In genomic region chr7:132077986-132078385, GRCh38 we compare ENCODE assay signal across 23 cellular contexts.
A peak's percentile ranks its signal among the peaks of the same experiment; 100 is the strongest.
DNase-seq lines count a peak whose midpoint lies in the region; FAIRE-seq and TF ChIP-seq lines count a peak whose summit lies in the region.
"Had no signal": no experiment of that assay in that cellular context is flagged by ENCODE, and none has a peak within 500 bp of the region (broad histone marks: within the 10 kb centered on the region; RNA-seq: fewer than 3 reads in every experiment).

No MANE protein-coding gene starts in this region.

- H3K36me3 Mint-ChIP-seq in brain = no peaks in the 10 kb centered on the region
- H3K36me3 Mint-ChIP-seq: activated naive CD4-positive, alpha-beta T cell treated with anti-CD3 and anti-CD28 coated beads, Interleukin-2, amount 50 U/mL, for 72 hours had no signal

- H3K4me1 Mint-ChIP-seq in brain = peaks cover 47% of the 10 kb centered on the region

- peaks cover 0 to 6% (median 3%) of the 10 kb centered on the region in 5 experiments for H3K9me3 Mint-ChIP-seq in brain
- H3K9me3 Mint-ChIP-seq: activated naive CD4-positive, alpha-beta T cell treated with anti-CD3 and anti-CD28 coated beads, Interleukin-2, amount 50 U/mL, for 72 hours; activated T-helper 1 cell treated with anti-CD3 and anti-CD28 coated beads, Interleukin-12 subunit alpha, Interleukin-12 subunit beta, Interleukin-2, Interleukin-4 antibody, amounts not matched to agents 30 ng/mL and 10 ng/mL and 1 ng/mL, durations not matched to agents 14 hours and 24 hours and 36 hours; effector memory CD8-positive, alpha-beta T cell had no signal

- H3K27me3 ChIP-seq in hepatocyte = no peaks in the 10 kb centered on the region
- H3K27me3 ChIP-seq: BLaER1, Peyer's patch had no signal

- no peaks in the 10 kb centered on the region for H3K36me3 ChIP-seq in hepatocyte (replicated peaks; ENCODE audit: insufficient read depth, low read depth)
- H3K36me3 ChIP-seq: BLaER1, Peyer's patch had no signal

- FAIRE-seq in RCC 7860 (lab: Jason Lieb, UNC) = no peak

- WGBS in hepatocyte (ENCODE audit: low lambda C conversion rate, missing lambda C conversion rate) = 63% methylated on average over 6 of the region's 6 CpGs

- peak overlapping the region; percentile 39 to 93 (median 81) for H3K27ac Mint-ChIP-seq in brain
- H3K27ac Mint-ChIP-seq: activated naive CD4-positive, alpha-beta T cell treated with anti-CD3 and anti-CD28 coated beads, Interleukin-2, amount 50 U/mL, for 72 hours; activated T-helper 1 cell treated with anti-CD3 and anti-CD28 coated beads, Interleukin-12 subunit alpha, Interleukin-12 subunit beta, Interleukin-2, Interleukin-4 antibody, amounts not matched to agents 30 ng/mL and 10 ng/mL and 1 ng/mL, durations not matched to agents 14 hours and 24 hours and 36 hours; effector memory CD8-positive, alpha-beta T cell had no signal

- DNase-seq in NCI-H82 (lab: John Stamatoyannopoulos, UW) (peak; percentile 50), NCI-H82 treated with DMSO at 0.1 percent for 48 hours (lab: John Stamatoyannopoulos, UW; ENCODE audit: unreplicated experiment) (no peak), hepatocyte (ENCODE audit: low spot score) (peak; percentile 40), RCC 7860 (ENCODE audit: low spot score) (no peak), LoVo (ENCODE audit: low spot score) (no peak), dermis blood vessel endothelial cell (no peak)
- DNase-seq in effector CD8-positive, alpha-beta T cell (lab: John Stamatoyannopoulos, UW) = no peak
- DNase-seq: activated CD4-positive, alpha-beta T cell treated with anti-CD3 and anti-CD28 coated beads, Interleukin-2, amount 50 U/mL, for 1 hour; Caco-2; effector memory CD8-positive, alpha-beta T cell; islet precursor cell; NCI-H1092 treated with DMSO at 0.1 percent for 48 hours; NCI-H446 treated with DMSO at 0.1 percent for 48 hours; nucleus accumbens; Peyer's patch; stimulated activated CD4-positive, alpha-beta T cell treated with anti-CD3 and anti-CD28 coated beads, Interleukin-4, amount 100 ng/mL, for 1 hour; stimulated activated naive CD4-positive, alpha-beta T cell treated with Interleukin-2 at 50 U/mL for 16 hours had no signal

- H3K9me3 ChIP-seq in hepatocyte (ENCODE audit: low read depth) = no peaks in the 10 kb centered on the region
- H3K9me3 ChIP-seq: BLaER1, Caco-2, Peyer's patch had no signal

- peak overlapping the region in 1 of 5 experiments; percentile 45 for H3K4me3 Mint-ChIP-seq in brain
- H3K4me3 Mint-ChIP-seq: activated T-helper 1 cell treated with anti-CD3 and anti-CD28 coated beads, Interleukin-12 subunit alpha, Interleukin-12 subunit beta, Interleukin-2, Interleukin-4 antibody, amounts not matched to agents 30 ng/mL and 10 ng/mL and 1 ng/mL, durations not matched to agents 14 hours and 24 hours and 36 hours; effector memory CD8-positive, alpha-beta T cell had no signal

- H3K27ac ChIP-seq in hepatocyte = peak overlapping the region; percentile 47
- H3K27ac ChIP-seq: BLaER1, Peyer's patch, VCaP had no signal

- TF ChIP-seq CTCF in brain (conservative IDR thresholded peaks at IDR 0.05) (no peak), hepatocyte (IDR thresholded peaks at IDR 0.05; ENCODE audit: poor library complexity) (no peak)

- H3K4me1 ChIP-seq in hepatocyte (ENCODE audit: insufficient read depth) = peaks cover 15% of the 10 kb centered on the region
- H3K4me1 ChIP-seq: Caco-2, Peyer's patch had no signal

- H4K20me1 ChIP-seq in hepatocyte (ENCODE audit: insufficient read depth, poor library complexity, severe bottlenecking) = no peaks in the 10 kb centered on the region
- H4K20me1 ChIP-seq: BLaER1 had no signal

- H3K79me2 ChIP-seq in hepatocyte = no peaks in the 10 kb centered on the region

- H3K27me3 Mint-ChIP-seq in brain = peaks cover 12% of the 10 kb centered on the region

- H3K9me2 ChIP-seq in hepatocyte (replicated peaks; ENCODE audit: insufficient read depth) = no peaks in the 10 kb centered on the region

- H3K4me2 ChIP-seq in hepatocyte = no peak overlapping the region
- H3K4me2 ChIP-seq: BLaER1 had no signal

- H2AFZ ChIP-seq in hepatocyte = no peak overlapping the region

- H3K4me3 ChIP-seq in hepatocyte = no peak overlapping the region
- H3K4me3 ChIP-seq: BLaER1, lung, Peyer's patch had no signal

Comparison
In these comparisons a context has a peak if more than half of its experiments do, and no peak if none do; other contexts are left out.
1. DNase-seq: peak in NCI-H82 (single experiment) and hepatocyte (single experiment); none in NCI-H82 treated with DMSO at 0.1 percent for 48 hours (single experiment), RCC 7860 (single experiment), effector CD8-positive, alpha-beta T cell (single experiment), LoVo (single experiment) and dermis blood vessel endothelial cell (single experiment).